ENCODE assay signal across 9 cellular contexts in genomic region chr9:122124528-122124927, GRCh38. TPM values are rescaled to one million over a fixed set of nuclear protein-coding genes. Genes with fewer than 3 reads are reported as not detected.
"Had no signal": no experiment of that assay in that cellular context is flagged by ENCODE, and none has a peak within 500 bp of the region (broad histone marks: within the 10 kb centered on the region; RNA-seq: fewer than 3 reads in every experiment).

No MANE protein-coding gene starts in this region.

- DNase-seq: NCI-H187 treated with DMSO at 0.1 percent for 48 hours had no signal

- H3K27ac ChIP-seq: HL-60, RWPE1, SJCRH30 had no signal

- H3K9me3 ChIP-seq: SJCRH30 had no signal

- H3K4me3 ChIP-seq: SJCRH30 had no signal

- H3K27me3 ChIP-seq: SJCRH30 had no signal

- H3K36me3 ChIP-seq: SJCRH30 had no signal

RNA-seq across cellular contexts. Expression of gene MORN5, which starts 35.2 kb away (rescaled TPM):
- total RNA-seq: LHCN-M2, MCF 10A, NCI-H460, OCI-LY7, PC-3, SJCRH30 had no signal
